ENCODE assay signal across 1 cellular context in genomic region chr12:104701756-104702155, GRCh38.
A peak's percentile ranks its signal among the peaks of the same experiment; 100 is the strongest.
TF ChIP-seq lines count a peak whose summit lies in the region.

No MANE protein-coding gene starts in this region.

TF ChIP-seq in K562, 482 proteins besides CTCF, POLR2A, EP300 and RAD21 (continued from another document):
- peak; percentile 67 for TF ChIP-seq NFIC (IDR thresholded peaks at IDR 0.05)
